Comparison of ENCODE assay signal across 8 cellular contexts in the genomic region with DNA sequence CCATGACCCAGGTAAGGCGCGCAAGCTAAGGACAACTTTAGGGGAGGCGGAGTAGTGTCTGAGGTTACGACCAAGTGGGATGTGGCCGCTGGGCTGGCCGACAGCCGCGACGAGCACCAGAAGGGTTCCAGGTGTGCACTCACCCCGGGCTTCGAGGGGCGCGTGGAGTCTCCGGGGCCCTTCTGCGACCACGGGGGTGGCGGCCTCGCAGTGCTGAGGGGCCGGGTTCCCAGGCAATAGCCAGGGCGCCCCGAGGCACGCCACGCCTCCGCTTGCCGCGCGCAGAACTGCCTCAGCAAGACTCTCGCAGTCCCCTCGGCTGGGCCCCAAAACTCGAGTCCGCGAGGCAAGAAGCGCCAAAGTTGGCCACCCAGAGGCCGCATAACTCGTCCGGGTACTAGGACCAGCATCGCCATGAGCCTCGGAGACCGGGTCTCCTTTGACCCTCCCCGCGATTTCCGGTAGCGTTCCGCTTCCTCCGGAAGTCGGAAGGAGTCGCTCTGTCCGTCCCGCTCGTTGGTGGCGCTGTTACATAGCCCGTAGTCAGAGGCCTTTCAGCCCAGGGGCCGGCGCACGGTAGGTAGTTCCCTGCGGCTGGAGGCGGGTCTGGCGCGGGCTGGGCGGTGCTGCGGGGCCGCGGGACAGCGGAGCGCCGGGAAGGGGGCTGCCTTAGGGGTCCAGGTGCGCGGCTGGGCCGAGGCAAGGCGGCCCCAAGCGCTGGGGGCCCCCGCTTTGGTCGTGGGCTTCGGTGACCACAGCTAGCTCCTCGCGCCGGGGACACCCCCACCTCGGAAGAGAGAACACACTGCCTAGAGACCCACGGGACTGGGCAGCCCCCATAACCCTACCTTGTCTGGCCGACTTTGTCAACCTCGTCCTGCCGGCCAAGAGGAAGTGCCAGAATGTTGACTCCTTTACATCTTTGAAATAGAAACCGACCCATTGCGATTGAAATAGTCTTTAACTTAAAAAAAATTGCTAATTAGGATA.
DNase-seq lines count a peak whose midpoint lies in the region; ATAC-seq, FAIRE-seq and TF ChIP-seq lines count a peak whose summit lies in the region.

A gene with protein sequence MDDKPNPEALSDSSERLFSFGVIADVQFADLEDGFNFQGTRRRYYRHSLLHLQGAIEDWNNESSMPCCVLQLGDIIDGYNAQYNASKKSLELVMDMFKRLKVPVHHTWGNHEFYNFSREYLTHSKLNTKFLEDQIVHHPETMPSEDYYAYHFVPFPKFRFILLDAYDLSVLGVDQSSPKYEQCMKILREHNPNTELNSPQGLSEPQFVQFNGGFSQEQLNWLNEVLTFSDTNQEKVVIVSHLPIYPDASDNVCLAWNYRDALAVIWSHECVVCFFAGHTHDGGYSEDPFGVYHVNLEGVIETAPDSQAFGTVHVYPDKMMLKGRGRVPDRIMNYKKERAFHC (plus strand): TSS at position 503 of the 990 bp plus-strand sequence. CDS start 7,333 bp downstream, outside the sequence.
A gene (minus strand): TSS at position 442 of the 990 bp plus-strand sequence. CDS start 26 bp downstream, at position 416.

- DNase-seq in AG10803 (ENCODE audit: low read depth) (peak; percentile 91), NCI-H345 treated with DMSO at 0.1 percent for 48 hours (lab: John Stamatoyannopoulos, UW; ENCODE audit: unreplicated experiment) (peak; percentile 49), cerebellar cortex (ENCODE audit: low spot score) (peak; percentile 96)
- DNase-seq in activated CD4-positive, CD25-positive, alpha-beta regulatory T cell treated with anti-CD3 and anti-CD28 coated beads, Interleukin-2, amount 50 U/mL, for 16 hours (ENCODE audit: low read depth, low spot score): peak; percentile 90
- DNase-seq in stimulated activated CD4-positive, alpha-beta T cell treated with anti-CD3 and anti-CD28 coated beads, Interleukin-12 subunit alpha, Interleukin-12 subunit beta, amount 100 ng/mL, for 4 hours: peak; percentile 85

- TF ChIP-seq POLR2A in GM18951 (IDR thresholded peaks at IDR 0.05; ENCODE audit: extremely low read depth, insufficient read depth, insufficient read length): peak; percentile 93

- peak within 1 kb of the TSS; percentile 94 for H3K4me3 ChIP-seq in AG10803 (ENCODE audit: low read length)

- in situ Hi-C loops in GM18951 (cut with MboI; ENCODE audit: low sequenced_read_pairs, unreplicated experiment): no loop called here

- TF ChIP-seq CTCF in AG10803 (conservative IDR thresholded peaks at IDR 0.05; ENCODE audit: low read length): peak; percentile 57

- ATAC-seq in HG03196 (IDR thresholded peaks at IDR 0.05; ENCODE audit: unreplicated experiment): peak; percentile 91

- peak; percentile 92 for FAIRE-seq in islet of Langerhans (lab: Jason Lieb, UNC)

Comparison
In these comparisons a context has a peak if more than half of its experiments do, and no peak if none do; other contexts are left out.
1. Peak in every context shown above with its lines: DNase-seq, ATAC-seq and H3K4me3 ChIP-seq.